Comparison of ENCODE assay signal across 25 cellular contexts in the genomic region with DNA sequence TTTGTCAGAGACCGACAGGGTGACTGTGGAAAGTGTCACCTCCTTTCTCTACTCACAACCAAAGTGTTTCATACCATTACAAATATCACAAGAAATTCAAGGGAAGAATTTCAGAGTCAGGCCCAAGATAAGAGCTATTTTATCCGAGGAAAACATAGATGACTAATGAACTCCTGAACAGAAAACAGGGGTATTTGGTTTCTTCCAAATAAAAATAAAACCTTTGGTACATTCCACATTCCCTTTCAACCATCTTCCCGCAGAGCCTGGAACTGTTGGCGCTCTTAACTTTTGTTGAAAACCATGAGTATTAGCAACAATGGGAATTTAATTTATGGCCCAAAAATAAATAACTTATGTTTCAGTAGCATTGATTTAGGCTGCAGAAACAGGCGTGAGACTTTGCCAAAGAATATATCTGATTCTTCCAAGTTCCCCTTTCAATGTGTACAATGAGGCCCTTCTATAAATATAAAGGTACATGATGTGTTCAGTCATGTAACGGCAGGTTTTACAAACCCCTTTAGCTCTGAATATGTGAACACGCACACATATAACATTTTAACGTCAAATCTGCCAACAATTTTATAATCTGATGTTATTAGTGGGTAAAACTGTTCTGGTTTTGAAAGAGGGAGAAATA.
DNase-seq lines count a peak whose midpoint lies in the region; ATAC-seq, FAIRE-seq and TF ChIP-seq lines count a peak whose summit lies in the region.
"Had no signal": no experiment of that assay in that cellular context is flagged by ENCODE, and none has a peak within 500 bp of the region (broad histone marks: within the 10 kb centered on the region; RNA-seq: fewer than 3 reads in every experiment).

No MANE protein-coding gene starts in this region.

- H3K27ac Mint-ChIP-seq in astrocyte (ENCODE audit: unreplicated experiment): peak overlapping the region; percentile 68
- no peak overlapping the region for H3K27ac Mint-ChIP-seq in stimulated activated effector memory CD8-positive, alpha-beta T cell treated with anti-CD3 and anti-CD28 coated beads, Interleukin-12 subunit alpha, Interleukin-12 subunit beta, amount 100 ng/mL, for 72 hours
- H3K27ac Mint-ChIP-seq: activated CD8-positive, alpha-beta T cell treated with anti-CD3 and anti-CD28 coated beads for 36 hours; effector memory CD8-positive, alpha-beta T cell; stimulated activated naive CD8-positive, alpha-beta T cell treated with anti-CD3 and anti-CD28 coated beads, Interleukin-15, amount 100 ng/mL, for 72 hours had no signal

- H3K4me1 Mint-ChIP-seq in astrocyte (ENCODE audit: low read depth, unreplicated experiment): peaks cover 24% of the 10 kb centered on the region
- H3K4me1 Mint-ChIP-seq in stimulated activated effector memory CD8-positive, alpha-beta T cell treated with anti-CD3 and anti-CD28 coated beads, Interleukin-12 subunit alpha, Interleukin-12 subunit beta, amount 100 ng/mL, for 72 hours: peaks cover 32% of the 10 kb centered on the region

- DNase-seq in astrocyte (ENCODE audit: low read depth): peak; percentile 35
- DNase-seq in fibroblast of the aortic adventitia (ENCODE audit: low read depth): peak; percentile 14
- peak; percentile 75 for DNase-seq in prostate gland (ENCODE audit: low spot score)
- DNase-seq in left lung: no peak
- no peak for DNase-seq in stimulated activated effector memory CD8-positive, alpha-beta T cell treated with anti-CD3 and anti-CD28 coated beads, Interleukin-12 subunit alpha, Interleukin-12 subunit beta, amount 100 ng/mL, for 72 hours (ENCODE audit: low spot score in 2 of 2)
- no peak for DNase-seq in NCI-H345 (lab: John Stamatoyannopoulos, UW)
- DNase-seq: ACHN; activated CD8-positive, alpha-beta T cell treated with anti-CD3 and anti-CD28 coated beads for 36 hours; DMS 273 treated with DMSO at 0.1 percent for 48 hours; effector memory CD8-positive, alpha-beta T cell; GOT3; left colon; NCI-H1092; NCI-H1930; NCI-H226; NCI-H82; stimulated activated CD4-positive, alpha-beta T cell treated with anti-CD3 and anti-CD28 coated beads, Interleukin-4, amount 100 ng/mL, for 24 hours; stimulated activated naive CD8-positive, alpha-beta T cell treated with anti-CD3 and anti-CD28 coated beads, Interleukin-15, amount 100 ng/mL, for 72 hours had no signal

- no peak for TF ChIP-seq POLR2A in prostate gland (IDR thresholded peaks at IDR 0.05)

- no peak overlapping the region for H3K4me3 ChIP-seq in astrocyte (ENCODE audit: insufficient read depth, low read depth, low read length)
- no peak overlapping the region for H3K4me3 ChIP-seq in fibroblast of the aortic adventitia (ENCODE audit: low read depth, low read length)
- H3K4me3 ChIP-seq in prostate gland: no peak overlapping the region
- no peak overlapping the region for H3K4me3 ChIP-seq in left lung
- H3K4me3 ChIP-seq: BLaER1, esophagus muscularis mucosa had no signal

- no peaks in the 10 kb centered on the region for H3K9me3 ChIP-seq in astrocyte (ENCODE audit: insufficient read depth, low read depth, low read length)
- no peaks in the 10 kb centered on the region for H3K9me3 ChIP-seq in prostate gland
- H3K9me3 ChIP-seq in left lung: no peaks in the 10 kb centered on the region
- H3K9me3 ChIP-seq: esophagus muscularis mucosa had no signal

- no peaks in the 10 kb centered on the region for H3K9me3 Mint-ChIP-seq in astrocyte (ENCODE audit: unreplicated experiment)
- H3K9me3 Mint-ChIP-seq in stimulated activated effector memory CD8-positive, alpha-beta T cell treated with anti-CD3 and anti-CD28 coated beads, Interleukin-12 subunit alpha, Interleukin-12 subunit beta, amount 100 ng/mL, for 72 hours: no peaks in the 10 kb centered on the region
- H3K9me3 Mint-ChIP-seq: activated CD8-positive, alpha-beta T cell treated with anti-CD3 and anti-CD28 coated beads for 36 hours; effector memory CD8-positive, alpha-beta T cell; neural crest cell; stimulated activated naive CD8-positive, alpha-beta T cell treated with anti-CD3 and anti-CD28 coated beads, Interleukin-15, amount 100 ng/mL, for 72 hours; type B pancreatic cell had no signal

- no peaks in the 10 kb centered on the region for H3K36me3 Mint-ChIP-seq in astrocyte (ENCODE audit: low read depth, unreplicated experiment)
- no peaks in the 10 kb centered on the region for H3K36me3 Mint-ChIP-seq in stimulated activated effector memory CD8-positive, alpha-beta T cell treated with anti-CD3 and anti-CD28 coated beads, Interleukin-12 subunit alpha, Interleukin-12 subunit beta, amount 100 ng/mL, for 72 hours
- H3K36me3 Mint-ChIP-seq: type B pancreatic cell had no signal

- H2AFZ ChIP-seq in astrocyte (ENCODE audit: low read depth, low read length): no peak overlapping the region

- intact Hi-C loops in prostate gland (cut with DNase I): no loop called here
- intact Hi-C loops in left lung (cut with DNase I): no loop called here

- H3K9ac ChIP-seq in astrocyte (ENCODE audit: low read length): peak overlapping the region; percentile 15
- H3K9ac ChIP-seq: BLaER1 had no signal

- H4K20me1 ChIP-seq in astrocyte (ENCODE audit: insufficient read depth, low read length): no peaks in the 10 kb centered on the region

- 30% methylated on average over 8 of the region's 8 CpGs for WGBS in prostate gland

- no peaks in the 10 kb centered on the region for H3K27me3 Mint-ChIP-seq in astrocyte (ENCODE audit: low read depth, unreplicated experiment)
- H3K27me3 Mint-ChIP-seq: activated CD8-positive, alpha-beta T cell treated with anti-CD3 and anti-CD28 coated beads for 36 hours; effector memory CD8-positive, alpha-beta T cell; stimulated activated naive CD8-positive, alpha-beta T cell treated with anti-CD3 and anti-CD28 coated beads, Interleukin-15, amount 100 ng/mL, for 72 hours; type B pancreatic cell had no signal

- H3K36me3 ChIP-seq in astrocyte (ENCODE audit: insufficient read depth, low read length): no peaks in the 10 kb centered on the region
- no peaks in the 10 kb centered on the region for H3K36me3 ChIP-seq in prostate gland
- no peaks in the 10 kb centered on the region for H3K36me3 ChIP-seq in left lung
- H3K36me3 ChIP-seq: esophagus muscularis mucosa had no signal

- H3K4me3 Mint-ChIP-seq in astrocyte (ENCODE audit: unreplicated experiment): no peak overlapping the region
- H3K4me3 Mint-ChIP-seq in stimulated activated effector memory CD8-positive, alpha-beta T cell treated with anti-CD3 and anti-CD28 coated beads, Interleukin-12 subunit alpha, Interleukin-12 subunit beta, amount 100 ng/mL, for 72 hours: no peak overlapping the region
- H3K4me3 Mint-ChIP-seq: activated CD8-positive, alpha-beta T cell treated with anti-CD3 and anti-CD28 coated beads for 36 hours; effector memory CD8-positive, alpha-beta T cell; neural crest cell; stimulated activated naive CD8-positive, alpha-beta T cell treated with anti-CD3 and anti-CD28 coated beads, Interleukin-15, amount 100 ng/mL, for 72 hours; type B pancreatic cell had no signal

- H3K4me1 ChIP-seq in astrocyte (ENCODE audit: insufficient read depth, low read length): peaks cover 5% of the 10 kb centered on the region
- peaks cover 6% of the 10 kb centered on the region for H3K4me1 ChIP-seq in prostate gland (replicated peaks)
- no peaks in the 10 kb centered on the region for H3K4me1 ChIP-seq in left lung

- ATAC-seq in left lung (no peak), GM19324 (IDR thresholded peaks at IDR 0.05; ENCODE audit: low FRiP score, unreplicated experiment) (no peak)
- no peak for ATAC-seq in stimulated activated effector memory CD8-positive, alpha-beta T cell treated with anti-CD3 and anti-CD28 coated beads, Interleukin-12 subunit alpha, Interleukin-12 subunit beta, amount 100 ng/mL, for 72 hours
- ATAC-seq: activated CD4-positive, CD25-positive, alpha-beta regulatory T cell treated with anti-CD3 and anti-CD28 coated beads, Interleukin-2, amount 50 U/mL, for 24 hours; activated CD8-positive, alpha-beta T cell treated with anti-CD3 and anti-CD28 coated beads for 36 hours; effector memory CD8-positive, alpha-beta T cell; left colon; stimulated activated naive CD8-positive, alpha-beta T cell treated with anti-CD3 and anti-CD28 coated beads, Interleukin-15, amount 100 ng/mL, for 72 hours had no signal

- H3K27me3 ChIP-seq in astrocyte (ENCODE audit: insufficient read depth, low read length) (no peaks in the 10 kb centered on the region), prostate gland (replicated peaks; ENCODE audit: insufficient read depth) (no peaks in the 10 kb centered on the region), left lung (no peaks in the 10 kb centered on the region)
- H3K27me3 ChIP-seq: BLaER1, esophagus muscularis mucosa had no signal

- no peaks in the 10 kb centered on the region for H3K79me2 ChIP-seq in astrocyte (ENCODE audit: insufficient read depth, low read length)

- no peak for FAIRE-seq in astrocyte (lab: Jason Lieb, UNC)

- peak overlapping the region; percentile 1 for H3K4me2 ChIP-seq in astrocyte (ENCODE audit: low read length)
- H3K4me2 ChIP-seq: BLaER1 had no signal

- H3K27ac ChIP-seq in C4-2B (peak overlapping the region; percentile 97; the same call in 1 of the 2 replicates), astrocyte (ENCODE audit: low read depth, low read length) (peak overlapping the region; percentile 48), prostate gland (peak overlapping the region; percentile 72 to 75), left lung (no peak overlapping the region)
- H3K27ac ChIP-seq: BLaER1, esophagus muscularis mucosa had no signal

- TF ChIP-seq CTCF in C4-2B (conservative IDR thresholded peaks at IDR 0.05) (no peak), astrocyte (IDR thresholded peaks at IDR 0.05; ENCODE audit: insufficient read depth, low read depth, low read length) (no peak), fibroblast of the aortic adventitia (IDR thresholded peaks at IDR 0.05; ENCODE audit: insufficient read depth, low read length) (no peak), prostate gland (IDR thresholded peaks at IDR 0.05) (no peak), left lung (IDR thresholded peaks at IDR 0.05) (no peak)

Comparison
In these comparisons a context has a peak if more than half of its experiments do, and no peak if none do; other contexts are left out.
1. H3K27ac ChIP-seq: peak in C4-2B (single experiment), astrocyte (single experiment) and prostate gland (2 of 2); none in left lung (0 of 2).
2. DNase-seq: peak in astrocyte (single experiment), fibroblast of the aortic adventitia (single experiment) and prostate gland (single experiment); none in left lung (0 of 2), stimulated activated effector memory CD8-positive, alpha-beta T cell treated with anti-CD3 and anti-CD28 coated beads, Interleukin-12 subunit alpha, Interleukin-12 subunit beta, amount 100 ng/mL, for 72 hours (0 of 2) and NCI-H345 (single experiment).